7 cellular contexts compared by ENCODE assay signal in genomic region chr16:29784901-29785500, GRCh38. TPM values are rescaled to one million over a fixed set of nuclear protein-coding genes. Genes with fewer than 3 reads are reported as not detected.
DNase-seq lines count a peak whose midpoint lies in the region; ATAC-seq and TF ChIP-seq lines count a peak whose summit lies in the region.

No MANE protein-coding gene starts in this region.

- in situ Hi-C loops in IMR-90 (cut with MboI; ENCODE audit: low sequenced_read_pairs): no loop called here

- CTCF ChIA-PET in IMR-90 (lab: Yijun Ruan, JAX): interaction anchor here (0.6 kb wide), 1 partner anchor 8 kb away, joined by 3 read pairs; no protein-coding TSS in a partner anchor

- H4K8ac ChIP-seq in IMR-90 (ENCODE audit: low read depth in 2 of 2, low read length in 2 of 2): peak overlapping the region in 1 of 2 experiments; percentile 79; a peak in 2 of 4 replicates

- intact Hi-C loops in IMR-90 (cut with micrococcal nuclease) (loop anchor here (10.0 kb wide), 1 partner anchor 50 kb away; no protein-coding TSS in a partner anchor), testis (cut with DNase I; ENCODE audit: low total_unique reads) (no loop called here)

- no peak overlapping the region for H2BK20ac ChIP-seq in IMR-90 (ENCODE audit: low read depth, low read length)

- no peak overlapping the region for H3K56ac ChIP-seq in IMR-90 (ENCODE audit: extremely low read depth, insufficient read depth, low read length)

- dilution Hi-C loops in IMR-90 (cut with HindIII; ENCODE audit: low sequenced_read_pairs, unreplicated experiment): no loop called here

- H3K14ac ChIP-seq in IMR-90 (replicated peaks; ENCODE audit: low read depth, low read length): no peak overlapping the region

- peaks cover 0 to 2% of the 10 kb centered on the region in 2 experiments; a peak in 1 of 4 replicates for H3K79me1 ChIP-seq in IMR-90 (ENCODE audit: low read depth in 1 of 2, low read length in 2 of 2)

- no peak overlapping the region for H2BK5ac ChIP-seq in IMR-90 (ENCODE audit: low read depth, low read length, poor library complexity, severe bottlenecking)

- peaks cover 2% of the 10 kb centered on the region for H3K9me1 ChIP-seq in IMR-90 (ENCODE audit: insufficient read depth, low read length)

- H3K23ac ChIP-seq in IMR-90 (ENCODE audit: low read depth, low read length): no peak overlapping the region

- POLR2A ChIA-PET in IMR-90 (lab: Charles Lee; ENCODE audit: unreplicated experiment): no interaction called here

- DNase-seq in IMR-90 (peak; percentile 22), activated gamma-delta T cell (lab: John Stamatoyannopoulos, UW) (peak; percentile 38), foreskin melanocyte (peak; percentile 56), nucleus accumbens (lab: John Stamatoyannopoulos, UW) (peak in 46 of 56 donors; percentile 0 to 69 (median 26)), testis (peak; percentile 66), putamen (ENCODE audit: low spot score) (no peak), DMS79 treated with DMSO at 0.1 percent for 48 hours (lab: John Stamatoyannopoulos, UW) (no peak)

- no peak overlapping the region for H2BK15ac ChIP-seq in IMR-90 (ENCODE audit: low read depth, low read length)

- H3K27me3 ChIP-seq in IMR-90 (ENCODE audit: control insufficient read depth, insufficient read depth, low read length) (peaks cover 21% of the 10 kb centered on the region), testis (no peaks in the 10 kb centered on the region)

- H2AFZ ChIP-seq in IMR-90 (replicated peaks; ENCODE audit: low read length, poor library complexity): peak overlapping the region; percentile 93

- no peak for TF ChIP-seq POLR2A in IMR-90 (IDR thresholded peaks at IDR 0.05; ENCODE audit: low read depth, low read length)
- TF ChIP-seq POLR2A in testis (IDR thresholded peaks at IDR 0.05): no peak

- ATAC-seq in IMR-90 (ENCODE audit: low read depth): peak; percentile 94

- H3K36me3 ChIP-seq in IMR-90 (ENCODE audit: control insufficient read depth, insufficient read depth, low read length) (no peaks in the 10 kb centered on the region), testis (ENCODE audit: low read depth, missing control alignments) (no peaks in the 10 kb centered on the region)

- peak; percentile 61 for TF ChIP-seq CTCF in IMR-90 (conservative IDR thresholded peaks at IDR 0.05; ENCODE audit: low read depth, low read length)
- TF ChIP-seq CTCF in testis (IDR thresholded peaks at IDR 0.05): peak in 2 of 3 experiments; percentile 70 to 80

- no peak overlapping the region for H3K18ac ChIP-seq in IMR-90 (ENCODE audit: low read depth, low read length)

- H3K9me3 ChIP-seq in IMR-90 (ENCODE audit: control insufficient read depth, insufficient read depth, low read length) (no peaks in the 10 kb centered on the region), testis (no peaks in the 10 kb centered on the region)

- H3K27ac ChIP-seq in IMR-90 (ENCODE audit: insufficient read depth, low read length): no peak overlapping the region
- no peak overlapping the region for H3K27ac ChIP-seq in testis

- 39% methylated on average over 6 of the region's 38 CpGs; no CpG with 5 or more reads in 1 of the 2 experiments for WGBS in IMR-90 (ENCODE audit: extremely low coverage in 2 of 2, insufficient read length in 1 of 2), 2 experiments
- 6 to 8% methylated on average over 10 to 38 of the region's 38 CpGs for WGBS in testis, 2 donors

- peak overlapping the region; percentile 25; the same call in 1 of the 2 replicates for H4K5ac ChIP-seq in IMR-90 (ENCODE audit: low read depth, low read length)

- BruUV-seq in IMR-90 (replicated peaks; lab: Mats Ljungman, UMichigan): no TSS peak

- H4K91ac ChIP-seq in IMR-90 (ENCODE audit: insufficient read depth, low read depth, low read length): no peak overlapping the region

- H3K4me2 ChIP-seq in IMR-90 (ENCODE audit: low read depth, low read length): peak overlapping the region; percentile 32

- no peak overlapping the region for H2BK120ac ChIP-seq in IMR-90 (ENCODE audit: low read depth, low read length)

- H3K4ac ChIP-seq in IMR-90 (ENCODE audit: low read depth, low read length): no peak overlapping the region

- no peaks in the 10 kb centered on the region for H4K20me1 ChIP-seq in IMR-90 (ENCODE audit: insufficient read depth, low read length)

- H2AK9ac ChIP-seq in IMR-90 (replicated peaks; ENCODE audit: low read depth, low read length, poor library complexity): no peak overlapping the region

- peak; percentile 26; the same call in 1 of the 2 replicates for TF ChIP-seq RAD21 in IMR-90 (IDR thresholded peaks at IDR 0.05; ENCODE audit: low read length)

- H3K9ac ChIP-seq in IMR-90 (ENCODE audit: low read depth, low read length): no peak overlapping the region

- H2AK5ac ChIP-seq in IMR-90 (ENCODE audit: low read depth, low read length): no peak overlapping the region

- peak overlapping the region; percentile 12; the same call in 1 of the 2 replicates for H3K4me3 ChIP-seq in IMR-90 (ENCODE audit: insufficient read depth, low read depth, low read length)
- peak overlapping the region in 1 of 2 donors; percentile 43 for H3K4me3 ChIP-seq in testis

- peaks cover 4% of the 10 kb centered on the region for H3K4me1 ChIP-seq in IMR-90 (ENCODE audit: control insufficient read depth, insufficient read depth, low read length)
- peaks cover 6% of the 10 kb centered on the region for H3K4me1 ChIP-seq in testis

TF ChIP-seq in IMR-90, 13 proteins besides CTCF, POLR2A, EP300 and RAD21:
- TF ChIP-seq BHLHE40 (IDR thresholded peaks at IDR 0.05; ENCODE audit: low read depth, low read length): no peak
- TF ChIP-seq CHD1 (IDR thresholded peaks at IDR 0.05; ENCODE audit: low read depth, low read length): no peak
- no peak for TF ChIP-seq CEBPB (IDR thresholded peaks at IDR 0.05; ENCODE audit: low read depth, low read length)
- no peak for TF ChIP-seq MXI1 (IDR thresholded peaks at IDR 0.05; ENCODE audit: borderline replicate concordance, low read depth, low read length)
- 0 out of 2 replicates have a peak, but pooled peaks have one; percentile 13 for TF ChIP-seq SMC3 (IDR thresholded peaks at IDR 0.05; ENCODE audit: low read depth, low read length)

RNA-seq across cellular contexts. Expression of gene KIF22, which starts 5.5 kb away (rescaled TPM):
- total RNA-seq in IMR-90 (2012; rRNA removed) (40.8 and 43.0 TPM in 2 replicates), testis (10 to 100 TPM; 79.8 to 85.1 TPM)
- polyA plus RNA-seq in IMR-90 (2012; rRNA removed) (65.1 and 66.0 TPM in 2 replicates), testis (ENCODE audit: insufficient read depth, low read depth, low replicate concordance) (69.6 TPM)
- 29.9 and 41.8 TPM in 2 replicates for polyA plus RNA-seq in IMR-90 (2012; cell fraction: cytosol; rRNA removed)
- 96.9 and 151 TPM in 2 replicates for polyA plus RNA-seq in IMR-90 (2012; cell fraction: nucleus; rRNA removed; ENCODE audit: low replicate concordance)

RNA-seq across cellular contexts. Expression of gene ZG16, which starts 6.9 kb away (rescaled TPM):
- total RNA-seq in IMR-90 (2012; rRNA removed) (not detected in 2 replicates), testis (under 1 TPM in 1 of 2 donors, not detected in 1; 0.12 TPM)
- polyA plus RNA-seq in IMR-90 (2012; rRNA removed) (not detected in 2 replicates), testis (ENCODE audit: insufficient read depth, low read depth, low replicate concordance) (not detected)
- not detected in 2 replicates for polyA plus RNA-seq in IMR-90 (2012; cell fraction: cytosol; rRNA removed)
- polyA plus RNA-seq in IMR-90 (2012; cell fraction: nucleus; rRNA removed; ENCODE audit: low replicate concordance): not detected in 2 replicates

RNA-seq across cellular contexts. Expression of gene MAZ, which starts 21.3 kb away (rescaled TPM):
- total RNA-seq in IMR-90 (2012; rRNA removed): 113 and 127 TPM in 2 replicates
- polyA plus RNA-seq in IMR-90 (2012; rRNA removed): 124 and 138 TPM in 2 replicates
- 55.6 and 129 TPM in 2 replicates for polyA plus RNA-seq in IMR-90 (2012; cell fraction: cytosol; rRNA removed)
- polyA plus RNA-seq in IMR-90 (2012; cell fraction: nucleus; rRNA removed; ENCODE audit: low replicate concordance): 105 and 180 TPM in 2 replicates
- total RNA-seq in testis: 100 to 1,000 TPM; 173 to 186 TPM
- polyA plus RNA-seq in testis (ENCODE audit: insufficient read depth, low read depth, low replicate concordance): 217 TPM

RNA-seq across cellular contexts. Expression of gene PRRT2, which starts 27.0 kb away (rescaled TPM):
- total RNA-seq in IMR-90 (2012; rRNA removed) (0.90 and 1.4 TPM in 2 replicates), testis (10 to 100 TPM; 13.3 to 18.0 TPM)
- polyA plus RNA-seq in IMR-90 (2012; rRNA removed) (10.5 and 10.7 TPM in 2 replicates), testis (ENCODE audit: insufficient read depth, low read depth, low replicate concordance) (8.0 TPM)
- polyA plus RNA-seq in IMR-90 (2012; cell fraction: cytosol; rRNA removed): 2.2 and 2.7 TPM in 2 replicates
- polyA plus RNA-seq in IMR-90 (2012; cell fraction: nucleus; rRNA removed; ENCODE audit: low replicate concordance): 150 and 201 TPM in 2 replicates

RNA-seq across cellular contexts. Expression of gene PAGR1, which starts 31.0 kb away (rescaled TPM):
- 10.6 and 15.3 TPM in 2 replicates for total RNA-seq in IMR-90 (2012; rRNA removed)
- 22.1 and 26.4 TPM in 2 replicates for polyA plus RNA-seq in IMR-90 (2012; rRNA removed)
- 21.9 and 41.0 TPM in 2 replicates for polyA plus RNA-seq in IMR-90 (2012; cell fraction: cytosol; rRNA removed)
- polyA plus RNA-seq in IMR-90 (2012; cell fraction: nucleus; rRNA removed; ENCODE audit: low replicate concordance): 159 and 162 TPM in 2 replicates
- total RNA-seq in testis: 10 to 100 TPM; 53.0 to 68.4 TPM
- 36.1 TPM for polyA plus RNA-seq in testis (ENCODE audit: insufficient read depth, low read depth, low replicate concordance)

Comparison
In these comparisons a context has a peak if more than half of its experiments do, and no peak if none do; other contexts are left out.
1. DNase-seq: peak in IMR-90 (single experiment), activated gamma-delta T cell (single experiment), foreskin melanocyte (single experiment), nucleus accumbens (46 of 56) and testis (single experiment); none in putamen (single experiment) and DMS79 treated with DMSO at 0.1 percent for 48 hours (single experiment).